1 cellular context compared by ENCODE assay signal in the genomic region with DNA sequence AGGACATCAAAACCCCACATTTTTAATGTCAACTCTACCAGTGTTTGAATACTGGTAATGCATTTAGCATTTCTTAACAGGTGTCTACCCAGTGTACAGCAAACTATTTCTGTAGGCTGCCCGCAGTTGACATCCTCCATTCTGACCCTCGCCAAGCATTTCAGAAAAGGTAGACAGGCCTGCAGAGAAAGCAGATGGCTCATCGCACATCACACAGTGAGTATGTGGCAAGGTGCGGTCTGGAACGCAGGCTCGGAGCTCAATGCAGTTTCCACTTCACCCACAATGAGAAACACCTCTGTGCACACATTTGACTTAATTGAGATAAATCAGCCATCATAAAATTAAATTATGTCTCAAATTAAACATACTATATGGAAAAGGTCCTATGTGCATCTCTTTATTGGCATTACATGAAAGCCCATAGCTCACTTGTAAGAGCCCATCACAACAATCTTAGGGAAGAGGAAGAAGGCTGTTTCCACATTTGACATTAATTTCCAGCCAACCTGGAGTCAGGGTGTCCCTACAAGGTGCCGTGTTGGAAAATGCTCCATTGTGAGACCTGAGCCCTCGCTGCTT.
A peak's percentile ranks its signal among the peaks of the same experiment; 100 is the strongest.
TF ChIP-seq lines count a peak whose summit lies in the region.

No MANE protein-coding gene starts in this region.

TF ChIP-seq in WTC11, 78 proteins besides CTCF, POLR2A, EP300 and RAD21 (continued from another document):
- peak; percentile 68 for TF ChIP-seq PRDM15 (CRISPR knock-in tag; IDR thresholded peaks at IDR 0.05)
